ENCODE assay signal across 19 cellular contexts in the genomic region with DNA sequence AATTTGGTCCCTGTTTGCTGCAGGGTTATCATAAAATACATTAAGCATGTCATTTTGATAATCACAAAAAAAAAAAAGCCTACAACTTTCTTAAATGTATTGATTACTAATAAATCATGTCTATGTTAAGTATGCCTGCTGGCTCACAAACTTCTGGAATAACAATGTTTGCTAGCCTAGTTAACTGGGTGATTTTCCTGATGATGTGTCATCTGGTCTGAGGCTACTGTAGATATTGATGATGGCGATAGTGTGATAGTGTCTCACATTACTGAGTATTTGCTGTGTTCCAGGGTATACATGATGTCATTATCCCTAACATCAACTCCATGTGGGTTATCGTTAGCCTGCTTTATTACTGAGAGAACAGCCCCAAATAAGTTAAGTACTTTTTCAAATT.
DNase-seq lines count a peak whose midpoint lies in the region; ATAC-seq, FAIRE-seq and TF ChIP-seq lines count a peak whose summit lies in the region.
"Had no signal": no experiment of that assay in that cellular context is flagged by ENCODE, and none has a peak within 500 bp of the region (broad histone marks: within the 10 kb centered on the region; RNA-seq: fewer than 3 reads in every experiment).

No MANE protein-coding gene starts in this region.

- peaks cover 1% of the 10 kb centered on the region for H3K36me3 Mint-ChIP-seq in astrocyte (ENCODE audit: low read depth, unreplicated experiment)

- no peaks in the 10 kb centered on the region; a peak in 1 of 3 replicates for H3K36me3 ChIP-seq in HEK293 (ENCODE audit: control insufficient read depth in 2 of 2, insufficient read depth in 1 of 2, low read length in 2 of 2)
- no peaks in the 10 kb centered on the region for H3K36me3 ChIP-seq in astrocyte (ENCODE audit: insufficient read depth, low read length)
- no peaks in the 10 kb centered on the region for H3K36me3 ChIP-seq in mucosa of descending colon (ENCODE audit: low read depth)

- H3K4me1 Mint-ChIP-seq in astrocyte (ENCODE audit: low read depth, unreplicated experiment), result peaks cover 24% of the 10 kb centered on the region

- H3K79me2 ChIP-seq in astrocyte (ENCODE audit: insufficient read depth, low read length), result no peaks in the 10 kb centered on the region

- H3K27ac Mint-ChIP-seq in astrocyte (ENCODE audit: unreplicated experiment), result peak overlapping the region; percentile 12
- H3K27ac Mint-ChIP-seq: CD4-positive, alpha-beta memory T cell; T-helper 1 cell treated with Interleukin-12 subunit alpha and Interleukin-12 subunit beta and Interleukin-4 antibody, amounts not matched to agents 30 μg/mL and 1 μg/mL, for 36 hours had no signal

- CTCF ChIA-PET in HEK293 (lab: Yijun Ruan, JAX), result no interaction called here

- peak; percentile 2 for DNase-seq in ELR (ENCODE audit: low read depth)
- peak; percentile 12 for DNase-seq in NCI-H146 treated with DMSO at 0.1 percent for 48 hours (lab: John Stamatoyannopoulos, UW; ENCODE audit: unreplicated experiment)
- no peak for DNase-seq in astrocyte (ENCODE audit: low read depth)
- no peak for DNase-seq in occipital lobe (lab: John Stamatoyannopoulos, UW)
- DNase-seq in mucosa of descending colon, result no peak
- DNase-seq in effector CD8-positive, alpha-beta T cell (lab: John Stamatoyannopoulos, UW), result no peak
- DNase-seq: CD4-positive, alpha-beta memory T cell; GOT3; NCI-H1694; NCI-H2107; NCI-H526; RPMI8226; SHP77 treated with DMSO at 0.1 percent for 48 hours had no signal

- H3K4me1 ChIP-seq in HEK293 (ENCODE audit: control insufficient read depth, insufficient read depth, low read length) (peaks cover 4% of the 10 kb centered on the region; the same call in 1 of the 2 replicates), astrocyte (ENCODE audit: insufficient read depth, low read length) (peaks cover 5% of the 10 kb centered on the region), mucosa of descending colon (ENCODE audit: low read depth) (no peaks in the 10 kb centered on the region)
- H3K4me1 ChIP-seq: BLaER1 had no signal

- POLR2A ChIA-PET in HEK293 (lab: Yijun Ruan, JAX), result no interaction called here

- H2AFZ ChIP-seq in astrocyte (ENCODE audit: low read depth, low read length), result no peak overlapping the region

- intact Hi-C loops in mucosa of descending colon (cut with DNase I, micrococcal nuclease), result no loop called here

- H3K9ac ChIP-seq in astrocyte (ENCODE audit: low read length), result no peak overlapping the region
- H3K9ac ChIP-seq: BLaER1 had no signal

- H3K9me3 ChIP-seq in HEK293 (ENCODE audit: control insufficient read depth, insufficient read depth, low read depth, low read length) (no peaks in the 10 kb centered on the region), astrocyte (ENCODE audit: insufficient read depth, low read depth, low read length) (no peaks in the 10 kb centered on the region), mucosa of descending colon (no peaks in the 10 kb centered on the region)
- H3K9me3 ChIP-seq: BLaER1 had no signal

- no peak for FAIRE-seq in astrocyte (lab: Jason Lieb, UNC)
- FAIRE-seq: GM12878, GM19239 had no signal

- no peaks in the 10 kb centered on the region for H3K27me3 Mint-ChIP-seq in astrocyte (ENCODE audit: low read depth, unreplicated experiment)
- H3K27me3 Mint-ChIP-seq: CD4-positive, alpha-beta memory T cell had no signal

- H4K20me1 ChIP-seq in astrocyte (ENCODE audit: insufficient read depth, low read length), result peaks cover 18% of the 10 kb centered on the region

- no peak overlapping the region for H3K4me3 Mint-ChIP-seq in astrocyte (ENCODE audit: unreplicated experiment)
- H3K4me3 Mint-ChIP-seq: CD4-positive, alpha-beta memory T cell; T-helper 1 cell treated with Interleukin-12 subunit alpha and Interleukin-12 subunit beta and Interleukin-4 antibody, amounts not matched to agents 30 μg/mL and 1 μg/mL, for 36 hours had no signal

- ATAC-seq in GM21723 (IDR thresholded peaks at IDR 0.05; ENCODE audit: unreplicated experiment), result no peak
- ATAC-seq in mucosa of descending colon, result no peak
- ATAC-seq: GM12878 had no signal

- no peaks in the 10 kb centered on the region for H3K27me3 ChIP-seq in astrocyte (ENCODE audit: insufficient read depth, low read length)
- H3K27me3 ChIP-seq: BLaER1 had no signal

- no peak overlapping the region for H3K4me2 ChIP-seq in astrocyte (ENCODE audit: low read length)
- H3K4me2 ChIP-seq: BLaER1 had no signal

- H3K4me3 ChIP-seq in HEK293 (ENCODE audit: low read depth, low read length) (no peak overlapping the region), astrocyte (ENCODE audit: insufficient read depth, low read depth, low read length) (no peak overlapping the region), mucosa of descending colon (no peak overlapping the region)
- H3K4me3 ChIP-seq: BLaER1, GM12878 had no signal

- TF ChIP-seq CTCF in HEK293 (tag by site-specific recombination; IDR thresholded peaks at IDR 0.05) (no peak), astrocyte (IDR thresholded peaks at IDR 0.05; ENCODE audit: insufficient read depth, low read depth, low read length) (no peak), mucosa of descending colon (IDR thresholded peaks at IDR 0.05) (no peak)

- H3K27ac ChIP-seq in HEK293 (ENCODE audit: extremely low read depth, low read depth, low read length) (no peak overlapping the region), astrocyte (ENCODE audit: low read depth, low read length) (no peak overlapping the region)
- H3K27ac ChIP-seq: BLaER1 had no signal

- no peaks in the 10 kb centered on the region for H3K9me3 Mint-ChIP-seq in astrocyte (ENCODE audit: unreplicated experiment)
- H3K9me3 Mint-ChIP-seq: CD4-positive, alpha-beta memory T cell; T-helper 1 cell treated with Interleukin-12 subunit alpha and Interleukin-12 subunit beta and Interleukin-4 antibody, amounts not matched to agents 30 μg/mL and 1 μg/mL, for 36 hours had no signal

TF ChIP-seq in HEK293, 187 proteins besides CTCF, POLR2A, EP300 and RAD21:
- TF ChIP-seq KLF16 (tag by site-specific recombination; IDR thresholded peaks at IDR 0.05) (peak; percentile 16; the same call in 1 of the 2 replicates), ZBTB20 (tag by site-specific recombination; IDR thresholded peaks at IDR 0.05) (0 out of 2 replicates have a peak, but pooled peaks have one; percentile 17), ZNF707 (tag by site-specific recombination; IDR thresholded peaks at IDR 0.05) (no peak), OSR2 (tag by site-specific recombination; IDR thresholded peaks at IDR 0.05) (peak; percentile 64; the same call in 1 of the 2 replicates), PRDM6 (tag by site-specific recombination; IDR thresholded peaks at IDR 0.05) (peak; percentile 57; the same call in 1 of the 2 replicates), ZBTB21 (tag by site-specific recombination; IDR thresholded peaks at IDR 0.05) (peak; percentile 50; the same call in 1 of the 2 replicates), ZNF629 (tag by site-specific recombination; IDR thresholded peaks at IDR 0.05) (peak; percentile 85), ZNF600 (tag by site-specific recombination; IDR thresholded peaks at IDR 0.05) (peak; percentile 45; the same call in 1 of the 2 replicates), ZNF184 (tag by site-specific recombination; IDR thresholded peaks at IDR 0.05) (no peak), ZEB2 (tag by site-specific recombination; IDR thresholded peaks at IDR 0.05) (peak; percentile 73; the same call in 1 of the 2 replicates), ZNF544 (tag by site-specific recombination; IDR thresholded peaks at IDR 0.05) (no peak)
- TF ChIP-seq, protein P1, sequence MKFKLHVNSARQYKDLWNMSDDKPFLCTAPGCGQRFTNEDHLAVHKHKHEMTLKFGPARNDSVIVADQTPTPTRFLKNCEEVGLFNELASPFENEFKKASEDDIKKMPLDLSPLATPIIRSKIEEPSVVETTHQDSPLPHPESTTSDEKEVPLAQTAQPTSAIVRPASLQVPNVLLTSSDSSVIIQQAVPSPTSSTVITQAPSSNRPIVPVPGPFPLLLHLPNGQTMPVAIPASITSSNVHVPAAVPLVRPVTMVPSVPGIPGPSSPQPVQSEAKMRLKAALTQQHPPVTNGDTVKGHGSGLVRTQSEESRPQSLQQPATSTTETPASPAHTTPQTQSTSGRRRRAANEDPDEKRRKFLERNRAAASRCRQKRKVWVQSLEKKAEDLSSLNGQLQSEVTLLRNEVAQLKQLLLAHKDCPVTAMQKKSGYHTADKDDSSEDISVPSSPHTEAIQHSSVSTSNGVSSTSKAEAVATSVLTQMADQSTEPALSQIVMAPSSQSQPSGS (tag by site-specific recombination; IDR thresholded peaks at IDR 0.05; ENCODE audit: low read depth), result peak; percentile 91
- TF ChIP-seq, protein P2, sequence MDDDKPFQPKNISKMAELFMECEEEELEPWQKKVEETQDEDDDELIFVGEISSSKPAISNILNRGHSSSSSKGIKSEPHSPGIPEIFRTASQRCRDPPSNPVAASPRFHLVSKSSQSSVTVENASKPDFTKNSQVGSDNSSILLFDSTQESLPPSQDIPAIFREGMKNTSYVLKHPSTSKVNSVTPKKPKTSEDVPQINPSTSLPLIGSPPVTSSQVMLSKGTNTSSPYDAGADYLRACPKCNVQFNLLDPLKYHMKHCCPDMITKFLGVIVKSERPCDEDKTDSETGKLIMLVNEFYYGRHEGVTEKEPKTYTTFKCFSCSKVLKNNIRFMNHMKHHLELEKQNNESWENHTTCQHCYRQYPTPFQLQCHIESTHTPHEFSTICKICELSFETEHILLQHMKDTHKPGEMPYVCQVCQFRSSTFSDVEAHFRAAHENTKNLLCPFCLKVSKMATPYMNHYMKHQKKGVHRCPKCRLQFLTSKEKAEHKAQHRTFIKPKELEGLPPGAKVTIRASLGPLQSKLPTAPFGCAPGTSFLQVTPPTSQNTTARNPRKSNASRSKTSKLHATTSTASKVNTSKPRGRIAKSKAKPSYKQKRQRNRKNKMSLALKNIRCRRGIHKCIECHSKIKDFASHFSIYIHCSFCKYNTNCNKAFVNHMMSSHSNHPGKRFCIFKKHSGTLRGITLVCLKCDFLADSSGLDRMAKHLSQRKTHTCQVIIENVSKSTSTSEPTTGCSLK (tag by site-specific recombination; IDR thresholded peaks at IDR 0.05), result no peak

Comparison
In these comparisons a context has a peak if more than half of its experiments do, and no peak if none do; other contexts are left out.
1. DNase-seq: peak in ELR (single experiment) and NCI-H146 treated with DMSO at 0.1 percent for 48 hours (single experiment); none in astrocyte (single experiment), occipital lobe (single experiment), mucosa of descending colon (0 of 3) and effector CD8-positive, alpha-beta T cell (single experiment).